ENCODE assay signal across 15 cellular contexts in the genomic region with DNA sequence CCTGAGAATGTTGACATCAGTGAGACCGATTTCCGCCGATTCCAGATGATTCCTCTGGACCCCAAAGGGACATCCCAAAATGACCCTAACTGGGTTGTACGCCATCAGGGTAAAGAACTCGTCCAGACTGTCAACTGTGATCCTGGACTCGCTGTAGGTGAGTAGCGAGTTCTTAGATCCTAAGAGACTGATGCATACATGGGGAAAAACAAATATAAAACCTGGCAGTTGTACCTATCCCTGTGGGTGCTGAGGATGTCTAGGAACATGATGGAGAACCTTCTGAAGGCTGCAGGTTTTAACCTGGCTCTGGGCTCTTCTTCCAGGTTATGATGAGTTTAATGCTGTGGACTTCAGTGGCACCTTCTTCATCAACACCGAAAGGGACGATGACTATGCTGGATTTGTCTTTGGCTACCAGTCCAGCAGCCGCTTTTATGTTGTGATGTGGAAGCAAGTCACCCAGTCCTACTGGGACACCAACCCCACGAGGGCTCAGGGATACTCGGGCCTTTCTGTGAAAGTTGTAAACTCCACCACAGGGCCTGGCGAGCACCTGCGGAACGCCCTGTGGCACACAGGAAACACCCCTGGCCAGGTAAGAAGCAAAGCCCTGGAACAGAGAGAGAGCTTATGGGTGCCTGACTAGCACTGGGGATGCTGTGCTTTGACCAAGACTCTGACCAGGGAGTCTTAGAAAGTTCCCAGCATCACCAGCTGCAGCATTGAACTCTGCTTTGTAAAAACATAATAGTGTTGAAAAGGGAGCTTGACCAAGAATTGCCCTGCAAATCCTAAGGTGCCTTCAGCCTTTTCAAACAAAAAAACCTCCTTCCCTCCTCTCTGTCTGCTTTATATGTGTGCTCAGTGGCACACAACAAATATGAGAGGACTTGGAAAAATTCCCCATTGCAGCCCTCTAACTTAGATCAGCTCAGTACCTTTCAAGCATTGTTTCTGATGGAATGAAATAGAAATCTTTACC. TPM values are rescaled to one million over a fixed set of nuclear protein-coding genes. Genes with fewer than 3 reads are reported as not detected.
A peak's percentile ranks its signal among the peaks of the same experiment; 100 is the strongest.
DNase-seq lines count a peak whose midpoint lies in the region; ATAC-seq and TF ChIP-seq lines count a peak whose summit lies in the region.
"Had no signal": no experiment of that assay in that cellular context is flagged by ENCODE, and none has a peak within 500 bp of the region (broad histone marks: within the 10 kb centered on the region; RNA-seq: fewer than 3 reads in every experiment).

No MANE protein-coding gene starts in this region.

- H3K27me3 ChIP-seq in ACC112 (ENCODE audit: insufficient read depth, low read length) (no peaks in the 10 kb centered on the region), IMR-90 (ENCODE audit: control insufficient read depth, insufficient read depth, low read length) (no peaks in the 10 kb centered on the region), colonic mucosa (no peaks in the 10 kb centered on the region), Peyer's patch (no peaks in the 10 kb centered on the region)
- H3K27me3 ChIP-seq: BLaER1, upper lobe of left lung had no signal

- H3K79me2 ChIP-seq in ACC112 (ENCODE audit: control insufficient read depth, insufficient read depth, low read length, unreplicated experiment): peaks cover 3% of the 10 kb centered on the region
- H3K79me2 ChIP-seq: parathyroid adenoma had no signal

- H3K9me1 ChIP-seq in IMR-90 (ENCODE audit: insufficient read depth, low read length): peaks cover 14% of the 10 kb centered on the region

- no peak overlapping the region for H2BK120ac ChIP-seq in IMR-90 (ENCODE audit: low read depth, low read length)

- H4K8ac ChIP-seq in IMR-90 (ENCODE audit: low read depth in 2 of 2, low read length in 2 of 2): no peak overlapping the region

- CTCF ChIA-PET in IMR-90 (lab: Yijun Ruan, JAX): interaction anchor here (0.6 kb wide), 1 partner anchor 454 kb away, joined by 3 read pairs; no protein-coding TSS in a partner anchor

- H3K36me3 ChIP-seq in ACC112 (ENCODE audit: insufficient read depth, low read length) (peaks cover 74% of the 10 kb centered on the region), IMR-90 (ENCODE audit: control insufficient read depth, insufficient read depth, low read length) (peaks cover 61% of the 10 kb centered on the region), colonic mucosa (peaks cover 4% of the 10 kb centered on the region), Peyer's patch (peaks cover 0 to 78% (median 0%) of the 10 kb centered on the region in 3 donors)
- H3K36me3 ChIP-seq: BLaER1 had no signal

- H3K14ac ChIP-seq in IMR-90 (replicated peaks; ENCODE audit: low read depth, low read length): 0 out of 2 replicates have a peak overlapping the region, but pooled peaks have one; percentile 29

- H4K91ac ChIP-seq in IMR-90 (ENCODE audit: insufficient read depth, low read depth, low read length): no peak overlapping the region

- peaks cover 0 to 56% of the 10 kb centered on the region in 2 experiments; a peak in 2 of 4 replicates for H3K79me1 ChIP-seq in IMR-90 (ENCODE audit: low read depth in 1 of 2, low read length in 2 of 2)

- H3K4me2 ChIP-seq in IMR-90 (ENCODE audit: low read depth, low read length): peak overlapping the region; percentile 6; the same call in 1 of the 2 replicates
- H3K4me2 ChIP-seq: BLaER1 had no signal

- no peak overlapping the region for H3K4ac ChIP-seq in IMR-90 (ENCODE audit: low read depth, low read length)

- H2BK5ac ChIP-seq in IMR-90 (ENCODE audit: low read depth, low read length, poor library complexity, severe bottlenecking): peak overlapping the region; percentile 33

- peaks cover 35% of the 10 kb centered on the region for H3K4me1 ChIP-seq in ACC112 (ENCODE audit: control insufficient read depth, insufficient read depth, low read length, unreplicated experiment)
- no peaks in the 10 kb centered on the region; the same call in 1 of the 2 replicates for H3K4me1 ChIP-seq in IMR-90 (ENCODE audit: control insufficient read depth, insufficient read depth, low read length)
- peaks cover 8% of the 10 kb centered on the region for H3K4me1 ChIP-seq in colonic mucosa
- peaks cover 0 to 16% (median 0%) of the 10 kb centered on the region in 4 donors for H3K4me1 ChIP-seq in Peyer's patch
- H3K4me1 ChIP-seq: BLaER1, parathyroid adenoma, upper lobe of left lung had no signal

- H4K5ac ChIP-seq in IMR-90 (ENCODE audit: low read depth, low read length): no peak overlapping the region; the same call in 1 of the 2 replicates

- H3K27ac ChIP-seq in ACC112 (ENCODE audit: low read depth, low read length) (0 out of 2 replicates have a peak overlapping the region, but pooled peaks have one; percentile 13), IMR-90 (ENCODE audit: insufficient read depth, low read length) (no peak overlapping the region), colonic mucosa (peak overlapping the region; percentile 10), Peyer's patch (no peak overlapping the region), caudate nucleus (ENCODE audit: low read depth, low read length) (no peak overlapping the region)
- H3K27ac ChIP-seq: BLaER1, parathyroid adenoma, upper lobe of left lung had no signal

- no peak overlapping the region for H2AK5ac ChIP-seq in IMR-90 (ENCODE audit: low read depth, low read length)

- TF ChIP-seq CTCF in IMR-90 (conservative IDR thresholded peaks at IDR 0.05; ENCODE audit: low read depth, low read length) (no peak), colonic mucosa (IDR thresholded peaks at IDR 0.05) (no peak), Peyer's patch (IDR thresholded peaks at IDR 0.05) (no peak)

- H2AK9ac ChIP-seq in IMR-90 (replicated peaks; ENCODE audit: low read depth, low read length, poor library complexity): peak overlapping the region; percentile 35

- no peak overlapping the region for H3K18ac ChIP-seq in IMR-90 (ENCODE audit: low read depth, low read length)

- no peak overlapping the region for H2BK20ac ChIP-seq in IMR-90 (ENCODE audit: low read depth, low read length)

- dilution Hi-C loops in IMR-90 (cut with HindIII; ENCODE audit: low sequenced_read_pairs, unreplicated experiment): no loop called here

- H3K4me3 ChIP-seq in ACC112 (ENCODE audit: low read depth, low read length): no peak overlapping the region
- H3K4me3 ChIP-seq in IMR-90 (ENCODE audit: insufficient read depth, low read depth, low read length): no peak overlapping the region
- H3K4me3 ChIP-seq in colonic mucosa: no peak overlapping the region
- no peak overlapping the region for H3K4me3 ChIP-seq in Peyer's patch
- H3K4me3 ChIP-seq: BLaER1, HAP-1, upper lobe of left lung had no signal

- H3K9ac ChIP-seq in IMR-90 (ENCODE audit: low read depth, low read length) (no peak overlapping the region), colonic mucosa (ENCODE audit: low read depth in 2 of 2, low read length in 2 of 2) (peak overlapping the region in 1 of 2 donors; percentile 44)
- H3K9ac ChIP-seq: BLaER1, parathyroid adenoma had no signal

- peak; percentile 34 for DNase-seq in IMR-90
- DNase-seq in colonic mucosa: no peak
- DNase-seq in left colon: no peak
- DNase-seq in Peyer's patch: no peak
- no peak for DNase-seq in caudate nucleus (lab: John Stamatoyannopoulos, UW)
- DNase-seq: activated T-cell treated with anti-CD3 and anti-CD28 coated beads, Interleukin-2, amount 50 U/mL, for 48 hours; aorta; MM.1S had no signal

- no peak for ATAC-seq in IMR-90 (ENCODE audit: low read depth)
- peak; percentile 19 for ATAC-seq in left colon
- no peak for ATAC-seq in GM18870 (IDR thresholded peaks at IDR 0.05; ENCODE audit: unreplicated experiment)
- no peak for ATAC-seq in GM21786 (IDR thresholded peaks at IDR 0.05; ENCODE audit: unreplicated experiment)

- BruUV-seq in IMR-90 (replicated peaks; lab: Mats Ljungman, UMichigan): TSS peak; percentile 24

- no peak overlapping the region for H3K23ac ChIP-seq in IMR-90 (ENCODE audit: low read depth, low read length)

- TF ChIP-seq POLR2A in IMR-90 (IDR thresholded peaks at IDR 0.05; ENCODE audit: low read depth, low read length) (peak; percentile 19; the same call in 1 of the 2 replicates), Peyer's patch (IDR thresholded peaks at IDR 0.05) (no peak)

- no peak overlapping the region for H3K56ac ChIP-seq in IMR-90 (ENCODE audit: extremely low read depth, insufficient read depth, low read length)

- no peak overlapping the region for H2AFZ ChIP-seq in ACC112 (ENCODE audit: low read length, unreplicated experiment)
- peak overlapping the region; percentile 19 for H2AFZ ChIP-seq in IMR-90 (replicated peaks; ENCODE audit: low read length, poor library complexity)
- H2AFZ ChIP-seq: parathyroid adenoma had no signal

- WGBS in IMR-90 (ENCODE audit: extremely low coverage in 2 of 2, insufficient read length in 1 of 2), 2 experiments: 93% methylated on average over 3 of the region's 15 CpGs; no CpG with 5 or more reads in 1 of the 2 experiments

- H3K9me3 ChIP-seq in IMR-90 (ENCODE audit: control insufficient read depth, insufficient read depth, low read length) (no peaks in the 10 kb centered on the region), colonic mucosa (no peaks in the 10 kb centered on the region), Peyer's patch (no peaks in the 10 kb centered on the region)
- H3K9me3 ChIP-seq: BLaER1, HAP-1, upper lobe of left lung had no signal

- POLR2A ChIA-PET in IMR-90 (lab: Charles Lee; ENCODE audit: unreplicated experiment): interaction anchor here (0.7 kb wide), 1 partner anchor 887 kb away, joined by 3 read pairs; no protein-coding TSS in a partner anchor

- intact Hi-C loops in IMR-90 (cut with micrococcal nuclease) (no loop called here), colonic mucosa (cut with DNase I) (loop anchor here (5.0 kb wide), 1 partner anchor 164 kb away; no protein-coding TSS in a partner anchor), left colon (cut with DNase I, micrococcal nuclease) (loop anchor here in 1 of 2 donors (10.0 kb wide), 1 partner anchor 161 kb away; no protein-coding TSS in a partner anchor)

- TF ChIP-seq RAD21 in IMR-90 (IDR thresholded peaks at IDR 0.05; ENCODE audit: low read length): no peak

- in situ Hi-C loops in IMR-90 (cut with MboI; ENCODE audit: low sequenced_read_pairs): no loop called here

- H4K20me1 ChIP-seq in IMR-90 (ENCODE audit: insufficient read depth, low read length): peaks cover 93% of the 10 kb centered on the region
- H4K20me1 ChIP-seq: BLaER1 had no signal

- H2BK15ac ChIP-seq in IMR-90 (ENCODE audit: low read depth, low read length): no peak overlapping the region

RNA-seq across cellular contexts. Expression of a gene that starts 12.5 kb away (rescaled TPM):
- 3,217 and 4,071 TPM in 2 replicates for total RNA-seq in IMR-90 (2012; rRNA removed)
- polyA plus RNA-seq in IMR-90 (2012; rRNA removed): 1,562 and 1,711 TPM in 2 replicates
- 567 and 904 TPM in 2 replicates for polyA plus RNA-seq in IMR-90 (2012; cell fraction: cytosol; rRNA removed)
- 2,496 and 5,799 TPM in 2 replicates for polyA plus RNA-seq in IMR-90 (2012; cell fraction: nucleus; rRNA removed; ENCODE audit: low replicate concordance)
- total RNA-seq in colonic mucosa: 100 to 1,000 TPM; 162 to 390 TPM
- total RNA-seq in left colon: 100 to 1,000 TPM; 174 to 181 TPM
- 100 to 1,000 TPM in 3 of 4 donors, 10 to 100 TPM in 1; 68.7 to 784 (median 139) TPM for total RNA-seq in Peyer's patch

Comparison
In these comparisons a context has a peak if more than half of its experiments do, and no peak if none do; other contexts are left out.
1. H3K27ac ChIP-seq: peak in ACC112 (single experiment) and colonic mucosa (single experiment); none in IMR-90 (single experiment), Peyer's patch (0 of 4) and caudate nucleus (single experiment).